ENCODE assay signal across 8 cellular contexts in genomic region chr4:38803833-38804653, GRCh38. TPM values are rescaled to one million over a fixed set of nuclear protein-coding genes. Genes with fewer than 3 reads are reported as not detected.
DNase-seq lines count a peak whose midpoint lies in the region; ATAC-seq and FAIRE-seq lines count a peak whose summit lies in the region.

No MANE protein-coding gene starts in this region.

- peak; percentile 27 to 29 for DNase-seq in activated T-cell treated with anti-CD3 and anti-CD28 coated beads, Interleukin-2, amount 50 U/mL, for 72 hours
- DNase-seq in NCI-H187 (lab: John Stamatoyannopoulos, UW) (no peak), DMS153 treated with DMSO at 0.1 percent for 48 hours (lab: John Stamatoyannopoulos, UW; ENCODE audit: unreplicated experiment) (no peak), NCI-H1436 (lab: John Stamatoyannopoulos, UW) (no peak)

- H3K4me1 Mint-ChIP-seq in activated T-cell treated with anti-CD3 and anti-CD28 coated beads, Interleukin-2, amount 50 U/mL, for 72 hours (ENCODE audit: low read depth): peaks cover 30% of the 10 kb centered on the region
- H3K4me1 Mint-ChIP-seq in stimulated activated memory B cell treated with anti-CD40 and anti-IgM and Interleukin-4, amounts not matched to agents 10 μg/mL and 1 μg/mL and 100 μg/mL, for 72 hours: peaks cover 53% of the 10 kb centered on the region

- peak overlapping the region; percentile 93 for H3K27ac Mint-ChIP-seq in activated T-cell treated with anti-CD3 and anti-CD28 coated beads, Interleukin-2, amount 50 U/mL, for 72 hours
- H3K27ac Mint-ChIP-seq in stimulated activated memory B cell treated with anti-CD40 and anti-IgM and Interleukin-4, amounts not matched to agents 10 μg/mL and 1 μg/mL and 100 μg/mL, for 72 hours: peak overlapping the region; percentile 97

- peaks cover 17 to 20% of the 10 kb centered on the region in 2 donors for H3K9me3 Mint-ChIP-seq in activated T-cell treated with anti-CD3 and anti-CD28 coated beads, Interleukin-2, amount 50 U/mL, for 72 hours
- H3K9me3 Mint-ChIP-seq in stimulated activated memory B cell treated with anti-CD40 and anti-IgM and Interleukin-4, amounts not matched to agents 10 μg/mL and 1 μg/mL and 100 μg/mL, for 72 hours: peaks cover 11% of the 10 kb centered on the region

- peaks cover 24 to 39% of the 10 kb centered on the region in 2 donors for H3K36me3 Mint-ChIP-seq in activated T-cell treated with anti-CD3 and anti-CD28 coated beads, Interleukin-2, amount 50 U/mL, for 72 hours (ENCODE audit: insufficient read depth in 2 of 2)
- peaks cover 44% of the 10 kb centered on the region for H3K36me3 Mint-ChIP-seq in stimulated activated memory B cell treated with anti-CD40 and anti-IgM and Interleukin-4, amounts not matched to agents 10 μg/mL and 1 μg/mL and 100 μg/mL, for 72 hours

- no peaks in the 10 kb centered on the region for H3K27me3 Mint-ChIP-seq in activated T-cell treated with anti-CD3 and anti-CD28 coated beads, Interleukin-2, amount 50 U/mL, for 72 hours (ENCODE audit: low read depth)
- H3K27me3 Mint-ChIP-seq in stimulated activated memory B cell treated with anti-CD40 and anti-IgM and Interleukin-4, amounts not matched to agents 10 μg/mL and 1 μg/mL and 100 μg/mL, for 72 hours: no peaks in the 10 kb centered on the region

- H3K4me3 Mint-ChIP-seq in activated T-cell treated with anti-CD3 and anti-CD28 coated beads, Interleukin-2, amount 50 U/mL, for 72 hours: peak overlapping the region; percentile 76 to 87
- peak overlapping the region; percentile 89 for H3K4me3 Mint-ChIP-seq in stimulated activated memory B cell treated with anti-CD40 and anti-IgM and Interleukin-4, amounts not matched to agents 10 μg/mL and 1 μg/mL and 100 μg/mL, for 72 hours

- peak; percentile 60 for FAIRE-seq in islet of Langerhans (lab: Jason Lieb, UNC)

- ATAC-seq in GM19025 (IDR thresholded peaks at IDR 0.05; ENCODE audit: low read depth, unreplicated experiment) (peak; percentile 59), HG03025 (IDR thresholded peaks at IDR 0.05; ENCODE audit: low FRiP score, unreplicated experiment) (peak; percentile 53)
- ATAC-seq in activated T-cell treated with anti-CD3 and anti-CD28 coated beads, Interleukin-2, amount 50 U/mL, for 72 hours (replicated peaks in 1 of 2): peak; percentile 69 to 75
- ATAC-seq in stimulated activated memory B cell treated with anti-CD40 and anti-IgM and Interleukin-4, amounts not matched to agents 10 μg/mL and 1 μg/mL and 100 μg/mL, for 72 hours: peak; percentile 76

RNA-seq across cellular contexts. Expression of gene TLR1, which starts 0.5 kb away (rescaled TPM):
- total RNA-seq in activated T-cell treated with anti-CD3 and anti-CD28 coated beads, Interleukin-2, amount 50 U/mL, for 72 hours: 1 to 10 TPM; 1.9 to 3.2 TPM

RNA-seq across cellular contexts. Expression of gene TLR10, which starts 21.3 kb away (rescaled TPM):
- total RNA-seq in activated T-cell treated with anti-CD3 and anti-CD28 coated beads, Interleukin-2, amount 50 U/mL, for 72 hours: under 1 TPM in 1 of 2 donors, not detected in 1; 0.12 TPM

RNA-seq across cellular contexts. Expression of gene TLR6, which starts 52.6 kb away (rescaled TPM):
- total RNA-seq in activated T-cell treated with anti-CD3 and anti-CD28 coated beads, Interleukin-2, amount 50 U/mL, for 72 hours: 1 to 10 TPM; 3.6 to 3.8 TPM

Comparison
In these comparisons a context has a peak if more than half of its experiments do, and no peak if none do; other contexts are left out.
1. DNase-seq: peak in activated T-cell treated with anti-CD3 and anti-CD28 coated beads, Interleukin-2, amount 50 U/mL, for 72 hours (2 of 2); none in NCI-H187 (0 of 2), DMS153 treated with DMSO at 0.1 percent for 48 hours (single experiment) and NCI-H1436 (single experiment).
2. Peak in every context shown above with its lines, with median percentiles within 50 percentile points of each other: ATAC-seq.